ENCODE assay signal across 8 cellular contexts in genomic region chr14:106691601-106692291, GRCh38.
DNase-seq lines count a peak whose midpoint lies in the region; ATAC-seq, FAIRE-seq and TF ChIP-seq lines count a peak whose summit lies in the region.

No MANE protein-coding gene starts in this region.

- 25% methylated on average over 4 of the region's 13 CpGs for WGBS in HepG2 (ENCODE audit: low lambda C conversion rate)

- TF ChIP-seq POLR2A in HepG2 (IDR thresholded peaks at IDR 0.05; ENCODE audit: insufficient read depth in 1 of 2, low read depth in 2 of 2, low read length in 2 of 2): no peak

- peaks cover 11% of the 10 kb centered on the region for H3K9me3 ChIP-seq in HepG2 (ENCODE audit: low read length)

- ATAC-seq in GM21528 (IDR thresholded peaks at IDR 0.05; ENCODE audit: low FRiP score, unreplicated experiment) (peak; percentile 68), HepG2 (no peak)

- no peaks in the 10 kb centered on the region for H3K27me3 ChIP-seq in GM06990 (replicated peaks; ENCODE audit: control insufficient read depth, insufficient read depth, low read length)
- no peaks in the 10 kb centered on the region for H3K27me3 ChIP-seq in KMS-11 (ENCODE audit: insufficient read depth, low read depth)
- H3K27me3 ChIP-seq in HepG2 (ENCODE audit: control insufficient read depth in 1 of 2, insufficient read depth in 2 of 2, low read length in 2 of 2): no peaks in the 10 kb centered on the region

- no peak for FAIRE-seq in HepG2 (lab: Jason Lieb, UNC)

- no TSS peak for BruUV-seq in HepG2 (replicated peaks; lab: Mats Ljungman, UMichigan)

- POLR2A ChIA-PET in HepG2 (lab: Yijun Ruan, JAX): no interaction called here

- H3K27ac ChIP-seq in KMS-11 (no peak overlapping the region), HepG2 (ENCODE audit: extremely low read length, insufficient read depth, low read length) (no peak overlapping the region)

- intact Hi-C loops in HepG2 (cut with micrococcal nuclease; ENCODE audit: unreplicated experiment): no loop called here

- H3K36me3 ChIP-seq in GM06990 (ENCODE audit: control insufficient read depth, insufficient read depth, low read length) (no peaks in the 10 kb centered on the region), KMS-11 (ENCODE audit: insufficient read depth) (no peaks in the 10 kb centered on the region), HepG2 (replicated peaks in 1 of 2; ENCODE audit: control insufficient read depth in 1 of 2, insufficient read depth in 2 of 2, low read length in 2 of 2) (no peaks in the 10 kb centered on the region)

- in situ Hi-C loops in HepG2 (cut with HindIII; ENCODE audit: extremely low pct_ligation_motif_present, low pct_unique_long_range_greater_than_20kb): no loop called here

- H2AFZ ChIP-seq in KMS-11 (ENCODE audit: low read depth) (no peak overlapping the region; the same call in 1 of the 2 replicates), HepG2 (ENCODE audit: low read length) (no peak overlapping the region)

- TF ChIP-seq CTCF in GM06990 (IDR thresholded peaks at IDR 0.05; ENCODE audit: insufficient read depth, low read length, poor library complexity, severe bottlenecking): peak; percentile 100
- TF ChIP-seq CTCF in KMS-11 (conservative IDR thresholded peaks at IDR 0.05; ENCODE audit: low read depth, low read length): peak; percentile 97
- TF ChIP-seq CTCF in HepG2 (CRISPR knock-in tag; IDR thresholded peaks at IDR 0.05): peak; percentile 14; the same call in 1 of the 2 replicates

- H3K4me1 ChIP-seq in KMS-11 (ENCODE audit: low read depth, poor library complexity, severe bottlenecking) (peaks cover 3% of the 10 kb centered on the region), HepG2 (ENCODE audit: insufficient read depth, low read length) (no peaks in the 10 kb centered on the region)

- no peaks in the 10 kb centered on the region for H4K20me1 ChIP-seq in KMS-11 (ENCODE audit: insufficient read depth)
- H4K20me1 ChIP-seq in HepG2 (ENCODE audit: insufficient read depth, low read length): no peaks in the 10 kb centered on the region

- CTCF ChIA-PET in HepG2 (lab: Yijun Ruan, JAX; ENCODE audit: low intra/inter-chr PET ratio, low total read pairs): interaction anchor here (0.7 to 2.0 kb wide), 4 partner anchors 27 to 191 kb away, joined by 3 to 9 read pairs (median 8); no protein-coding TSS in a partner anchor

- H3K4me3 ChIP-seq in GM06990 (replicated peaks; ENCODE audit: low read depth, low read length) (no peak overlapping the region), KMS-11 (IDR thresholded peaks at IDR 0.05; ENCODE audit: insufficient read depth, low read depth, low read length) (no peak overlapping the region), HepG2 (replicated peaks in 1 of 3; ENCODE audit: insufficient read depth in 1 of 3, low read depth in 2 of 3, low read length in 3 of 3) (no peak overlapping the region)

- TF ChIP-seq EP300 in HepG2 (IDR thresholded peaks at IDR 0.05; ENCODE audit: low read depth in 2 of 2, low read length in 2 of 2): no peak
- no peak for TF ChIP-seq EP300 in HepG2 (CRISPR knock-in tag; IDR thresholded peaks at IDR 0.05; ENCODE audit: borderline replicate concordance)

- TF ChIP-seq RAD21 in HepG2 (CRISPR knock-in tag; IDR thresholded peaks at IDR 0.05): no peak

- no peak overlapping the region for H3K9ac ChIP-seq in KMS-11
- no peak overlapping the region for H3K9ac ChIP-seq in HepG2 (ENCODE audit: insufficient read depth, low read depth, low read length)

- no peaks in the 10 kb centered on the region for H3K79me2 ChIP-seq in KMS-11 (ENCODE audit: insufficient read depth, low read depth)
- H3K79me2 ChIP-seq in HepG2 (ENCODE audit: insufficient read depth, low read length): no peaks in the 10 kb centered on the region

- DNase-seq in GM06990 (ENCODE audit: extremely low read depth, insufficient read length): peak; percentile 91
- peak; percentile 99 for DNase-seq in activated CD8-positive, alpha-beta memory T cell treated with anti-CD3 and anti-CD28 coated beads, Interleukin-2, amount 50 U/mL, for 48 hours
- DNase-seq in HepG2 (ENCODE audit: low spot score): peak; percentile 8
- no peak for DNase-seq in nucleus accumbens (lab: John Stamatoyannopoulos, UW)
- no peak for DNase-seq in middle frontal gyrus (ENCODE audit: extremely low spot score, low spot score)
- DNase-seq in HCEC 1CT: no peak

- H3K4me2 ChIP-seq in KMS-11 (no peak overlapping the region), HepG2 (ENCODE audit: low read depth, low read length) (no peak overlapping the region)

TF ChIP-seq in HepG2, 621 proteins besides CTCF, POLR2A, EP300 and RAD21:
- no peak for TF ChIP-seq GFI1 (CRISPR knock-in tag; IDR thresholded peaks at IDR 0.05; ENCODE audit: borderline replicate concordance)
- no peak for TF ChIP-seq THAP9 (CRISPR knock-in tag; IDR thresholded peaks at IDR 0.05; ENCODE audit: borderline replicate concordance)
- TF ChIP-seq POLR2AphosphoS5 (IDR thresholded peaks at IDR 0.05; ENCODE audit: low read depth, low read length): no peak
- TF ChIP-seq SETDB1 (CRISPR knock-in tag; IDR thresholded peaks at IDR 0.05; ENCODE audit: borderline replicate concordance): peak; percentile 93; the same call in 1 of the 2 replicates

Comparison
In these comparisons a context has a peak if more than half of its experiments do, and no peak if none do; other contexts are left out.
1. DNase-seq: peak in GM06990 (single experiment), activated CD8-positive, alpha-beta memory T cell treated with anti-CD3 and anti-CD28 coated beads, Interleukin-2, amount 50 U/mL, for 48 hours (single experiment) and HepG2 (single experiment); none in nucleus accumbens (0 of 56), middle frontal gyrus (single experiment) and HCEC 1CT (single experiment).
2. CTCF ChIP-seq: peak in every context shown above with its lines; median percentile 100 in GM06990; 97 in KMS-11; 14 in HepG2.